Comparison of ENCODE assay signal across 20 cellular contexts in genomic region chr1:210405316-210405715, GRCh38.
DNase-seq lines count a peak whose midpoint lies in the region; ATAC-seq and TF ChIP-seq lines count a peak whose summit lies in the region.
"Had no signal": no experiment of that assay in that cellular context is flagged by ENCODE, and none has a peak within 500 bp of the region (broad histone marks: within the 10 kb centered on the region; RNA-seq: fewer than 3 reads in every experiment).

No MANE protein-coding gene starts in this region.

- no peak overlapping the region for H3K4me2 ChIP-seq in mammary epithelial cell (ENCODE audit: insufficient read depth, low read depth, low read length)
- H3K4me2 ChIP-seq: BLaER1 treated with 17β-estradiol and CSF1 and Interleukin-3, amounts not matched to agents 10 nM and 100 nM had no signal

- intact Hi-C loops in mammary epithelial cell (cut with micrococcal nuclease) (loop anchor here (10.0 kb wide), 2 partner anchors 849 to 1169 kb away; partner anchors contain the start of genes RCOR3 and SLC30A1), MCF 10A (cut with micrococcal nuclease) (loop anchor here (5.0 kb wide), 1 partner anchor 1067 kb away; no protein-coding TSS in a partner anchor)

- peaks cover 5% of the 10 kb centered on the region for H3K4me1 Mint-ChIP-seq in MCF 10A (ENCODE audit: insufficient read depth, unreplicated experiment)
- peaks cover 6% of the 10 kb centered on the region for H3K4me1 Mint-ChIP-seq in stimulated activated effector memory CD8-positive, alpha-beta T cell treated with anti-CD3 and anti-CD28 coated beads, Interleukin-12 subunit alpha, Interleukin-12 subunit beta, amount 100 ng/mL, for 72 hours
- H3K4me1 Mint-ChIP-seq: CD14-positive monocyte had no signal

- no peak overlapping the region for H3K4me3 ChIP-seq in mammary epithelial cell (replicated peaks in 1 of 3; ENCODE audit: insufficient read depth in 1 of 3, low read depth in 2 of 3, low read length in 3 of 3)
- H3K4me3 ChIP-seq: BLaER1 treated with 17β-estradiol and CSF1 and Interleukin-3, amounts not matched to agents 10 nM and 100 nM; GM23248 had no signal

- TF ChIP-seq CTCF in mammary epithelial cell (conservative IDR thresholded peaks at IDR 0.05 in 1 of 2, IDR thresholded peaks at IDR 0.05 in 1 of 2; ENCODE audit: extremely low read depth in 1 of 2, insufficient read depth in 1 of 2, low read depth in 1 of 2, low read length in 2 of 2) (no peak), MCF 10A (IDR thresholded peaks at IDR 0.05; ENCODE audit: unreplicated experiment) (no peak)

- H3K9me3 Mint-ChIP-seq in MCF 10A (ENCODE audit: unreplicated experiment): no peaks in the 10 kb centered on the region
- no peaks in the 10 kb centered on the region for H3K9me3 Mint-ChIP-seq in stimulated activated effector memory CD8-positive, alpha-beta T cell treated with anti-CD3 and anti-CD28 coated beads, Interleukin-12 subunit alpha, Interleukin-12 subunit beta, amount 100 ng/mL, for 72 hours
- H3K9me3 Mint-ChIP-seq: CD14-positive monocyte; CD4-positive, alpha-beta T cell; CD8-positive, alpha-beta memory T cell had no signal

- WGBS in mammary epithelial cell (ENCODE audit: low coverage, missing lambda C conversion rate): 42% methylated on average over 4 of the region's 4 CpGs

- in situ Hi-C loops in mammary epithelial cell (cut with MboI; ENCODE audit: low sequenced_read_pairs in 2 of 2): no loop called here

- peak; percentile 37 for DNase-seq in mammary epithelial cell
- DNase-seq in MCF 10A (ENCODE audit: unreplicated experiment): no peak
- DNase-seq in stimulated activated effector memory CD8-positive, alpha-beta T cell treated with anti-CD3 and anti-CD28 coated beads, Interleukin-12 subunit alpha, Interleukin-12 subunit beta, amount 100 ng/mL, for 72 hours (ENCODE audit: low spot score in 2 of 2): no peak
- DNase-seq in GM19240 (ENCODE audit: insufficient read length, low spot score): no peak
- DNase-seq in LoVo (ENCODE audit: low spot score): no peak
- DNase-seq: BE2C; Calu3; CD4-positive, alpha-beta T cell; CD8-positive, alpha-beta memory T cell; DMS53; DMS79 treated with DMSO at 0.1 percent for 48 hours; GF-D8; GM23248; H7; HCEC 1CT had no signal

- no peaks in the 10 kb centered on the region for H3K27me3 ChIP-seq in mammary epithelial cell (ENCODE audit: insufficient read depth, low read length)
- H3K27me3 ChIP-seq: BE2C; BLaER1 treated with 17β-estradiol and CSF1 and Interleukin-3, amounts not matched to agents 10 nM and 100 nM had no signal

- H3K4me1 ChIP-seq in mammary epithelial cell (ENCODE audit: insufficient read depth, low read length): peaks cover 18% of the 10 kb centered on the region
- H3K4me1 ChIP-seq: BE2C; BLaER1 treated with 17β-estradiol and CSF1 and Interleukin-3, amounts not matched to agents 10 nM and 100 nM had no signal

- H3K27ac ChIP-seq in mammary epithelial cell (ENCODE audit: insufficient read depth, low read depth, low read length): no peak overlapping the region
- H3K27ac ChIP-seq: 22Rv1; BLaER1 treated with 17β-estradiol and CSF1 and Interleukin-3, amounts not matched to agents 10 nM and 100 nM; GM23248 had no signal

- no peak overlapping the region for H2AFZ ChIP-seq in mammary epithelial cell (ENCODE audit: low read depth, low read length)
- H2AFZ ChIP-seq: GM23248 had no signal

- peak; percentile 69 for ATAC-seq in esophagus mucosa
- ATAC-seq in stimulated activated effector memory CD8-positive, alpha-beta T cell treated with anti-CD3 and anti-CD28 coated beads, Interleukin-12 subunit alpha, Interleukin-12 subunit beta, amount 100 ng/mL, for 72 hours: no peak
- ATAC-seq in HG02798 (IDR thresholded peaks at IDR 0.05; ENCODE audit: poor library complexity, unreplicated experiment): no peak

- no peaks in the 10 kb centered on the region for H3K79me2 ChIP-seq in mammary epithelial cell (ENCODE audit: insufficient read depth, low read length)

- dilution Hi-C loops in mammary epithelial cell (cut with HindIII; ENCODE audit: low sequenced_read_pairs): no loop called here

- H3K36me3 ChIP-seq in mammary epithelial cell (ENCODE audit: insufficient read depth, low read length): no peaks in the 10 kb centered on the region
- H3K36me3 ChIP-seq: BE2C; BLaER1 treated with 17β-estradiol and CSF1 and Interleukin-3, amounts not matched to agents 10 nM and 100 nM had no signal

- no peaks in the 10 kb centered on the region for H3K9me3 ChIP-seq in mammary epithelial cell (replicated peaks; ENCODE audit: insufficient read depth, low read length)
- H3K9me3 ChIP-seq: BE2C; BLaER1 treated with 17β-estradiol and CSF1 and Interleukin-3, amounts not matched to agents 10 nM and 100 nM had no signal

- POLR2A ChIA-PET in MCF 10A (lab: Yijun Ruan, JAX): interaction anchor here (1.2 kb wide), 1 partner anchor 46 kb away, joined by 4 read pairs; no protein-coding TSS in a partner anchor

- no peak overlapping the region for H3K27ac Mint-ChIP-seq in MCF 10A (ENCODE audit: low read depth, unreplicated experiment)
- H3K27ac Mint-ChIP-seq in stimulated activated effector memory CD8-positive, alpha-beta T cell treated with anti-CD3 and anti-CD28 coated beads, Interleukin-12 subunit alpha, Interleukin-12 subunit beta, amount 100 ng/mL, for 72 hours: peak overlapping the region; percentile 2
- H3K27ac Mint-ChIP-seq: CD14-positive monocyte; CD4-positive, alpha-beta T cell had no signal

- no peaks in the 10 kb centered on the region for H3K36me3 Mint-ChIP-seq in MCF 10A (ENCODE audit: insufficient read depth, unreplicated experiment)
- H3K36me3 Mint-ChIP-seq in stimulated activated effector memory CD8-positive, alpha-beta T cell treated with anti-CD3 and anti-CD28 coated beads, Interleukin-12 subunit alpha, Interleukin-12 subunit beta, amount 100 ng/mL, for 72 hours: no peaks in the 10 kb centered on the region
- H3K36me3 Mint-ChIP-seq: CD14-positive monocyte had no signal

- no peak overlapping the region for H3K9ac ChIP-seq in mammary epithelial cell (ENCODE audit: insufficient read depth, low read length)
- H3K9ac ChIP-seq: BLaER1 treated with 17β-estradiol and CSF1 and Interleukin-3, amounts not matched to agents 10 nM and 100 nM; GM23248 had no signal

- BruUV-seq in mammary epithelial cell (replicated peaks; lab: Mats Ljungman, UMichigan): no TSS peak
- BruUV-seq in MCF 10A (replicated peaks; lab: Mats Ljungman, UMichigan): no TSS peak

- no peaks in the 10 kb centered on the region for H4K20me1 ChIP-seq in mammary epithelial cell (ENCODE audit: insufficient read depth, low read length)
- H4K20me1 ChIP-seq: BLaER1 treated with 17β-estradiol and CSF1 and Interleukin-3, amounts not matched to agents 10 nM and 100 nM had no signal

- H3K27me3 Mint-ChIP-seq in MCF 10A (ENCODE audit: insufficient read depth, unreplicated experiment): no peaks in the 10 kb centered on the region
- H3K27me3 Mint-ChIP-seq: CD4-positive, alpha-beta T cell had no signal

- H3K4me3 Mint-ChIP-seq in MCF 10A (ENCODE audit: unreplicated experiment): no peak overlapping the region
- no peak overlapping the region for H3K4me3 Mint-ChIP-seq in stimulated activated effector memory CD8-positive, alpha-beta T cell treated with anti-CD3 and anti-CD28 coated beads, Interleukin-12 subunit alpha, Interleukin-12 subunit beta, amount 100 ng/mL, for 72 hours
- H3K4me3 Mint-ChIP-seq: CD14-positive monocyte; CD4-positive, alpha-beta T cell; CD8-positive, alpha-beta memory T cell had no signal

- CTCF ChIA-PET in mammary epithelial cell (lab: Charles Lee; ENCODE audit: low non-redundant PET) (no interaction called here), MCF 10A (lab: Yijun Ruan, JAX) (interaction anchor here (0.6 to 30.4 kb wide), 22 partner anchors 9 to 1109 kb away, joined by 3 to 812 read pairs (median 6); partner anchors contain the start of gene KCNH1)
